ENCODE assay signal across 10 cellular contexts in the genomic region with DNA sequence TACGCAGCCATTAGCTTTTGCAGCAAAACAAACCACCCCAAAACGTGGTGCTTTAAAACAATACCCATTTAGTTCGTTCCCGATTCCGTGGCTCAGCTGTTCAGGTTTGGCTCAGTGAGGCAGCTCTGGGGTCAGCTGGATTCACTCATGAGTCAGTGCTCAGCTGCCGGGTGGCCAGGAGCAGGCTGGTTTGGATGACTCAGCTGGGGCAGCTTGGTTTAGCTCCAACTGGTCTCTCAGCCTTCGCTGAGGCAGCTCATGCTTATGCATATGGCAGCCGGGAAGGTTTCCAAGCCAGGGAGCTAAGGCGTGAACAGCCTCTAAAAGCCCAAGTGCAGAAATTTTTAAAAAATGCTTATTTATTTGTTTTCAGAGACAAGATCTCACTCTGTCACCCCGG. TPM values are rescaled to one million over a fixed set of nuclear protein-coding genes. Genes with fewer than 3 reads are reported as not detected.
A peak's percentile ranks its signal among the peaks of the same experiment; 100 is the strongest.
DNase-seq lines count a peak whose midpoint lies in the region; ATAC-seq, FAIRE-seq and TF ChIP-seq lines count a peak whose summit lies in the region.
"Had no signal": no experiment of that assay in that cellular context is flagged by ENCODE, and none has a peak within 500 bp of the region (broad histone marks: within the 10 kb centered on the region; RNA-seq: fewer than 3 reads in every experiment).

No MANE protein-coding gene starts in this region.

- H3K27ac ChIP-seq in keratinocyte (ENCODE audit: control insufficient read depth, insufficient read depth, low read length) (no peak overlapping the region), suprapubic skin (no peak overlapping the region)

- H3K36me3 Mint-ChIP-seq in HFFc6 (ENCODE audit: low read depth), result no peaks in the 10 kb centered on the region
- no peaks in the 10 kb centered on the region for H3K36me3 Mint-ChIP-seq in naive thymus-derived CD8-positive, alpha-beta T cell

- TF ChIP-seq EP300 in suprapubic skin (IDR thresholded peaks at IDR 0.05), result no peak

- no peaks in the 10 kb centered on the region for H3K9me3 ChIP-seq in keratinocyte (ENCODE audit: control insufficient read depth, low read depth, low read length)
- H3K9me3 ChIP-seq in suprapubic skin, result no peaks in the 10 kb centered on the region

- FAIRE-seq in keratinocyte (lab: Jason Lieb, UNC), result peak; percentile 52
- FAIRE-seq: colon, GM18507 had no signal

- H2AFZ ChIP-seq in keratinocyte (ENCODE audit: control insufficient read depth, low read length), result no peak overlapping the region

- no peak for TF ChIP-seq POLR2A in suprapubic skin (IDR thresholded peaks at IDR 0.05)

- POLR2A ChIA-PET in naive thymus-derived CD8-positive, alpha-beta T cell (lab: Charles Lee), result no interaction called here

- peak overlapping the region; percentile 85 for H3K4me3 Mint-ChIP-seq in HFFc6
- H3K4me3 Mint-ChIP-seq in naive thymus-derived CD8-positive, alpha-beta T cell, result no peak overlapping the region

- DNase-seq in HFFc6, result peak; percentile 99
- DNase-seq in cerebellar cortex (ENCODE audit: low spot score), result peak; percentile 16
- DNase-seq in keratinocyte (ENCODE audit: low read depth, low spot score), result peak; percentile 42
- DNase-seq in suprapubic skin (ENCODE audit: low spot score in 2 of 2), result peak; percentile 87 to 89
- DNase-seq in naive thymus-derived CD8-positive, alpha-beta T cell, result no peak
- DNase-seq in activated T-cell treated with anti-CD3 and anti-CD28 coated beads, Interleukin-2, amount 50 U/mL, for 1 hour, result no peak
- no peak for DNase-seq in stimulated activated naive CD4-positive, alpha-beta T cell treated with Interleukin-2 at 50 U/mL for 16 hours (lab: John Stamatoyannopoulos, UW)
- no peak for DNase-seq in HUDEP-2 (lab: John Stamatoyannopoulos, UW; ENCODE audit: unreplicated experiment in 76 of 76)

- TF ChIP-seq CTCF in HFFc6 (IDR thresholded peaks at IDR 0.05) (no peak), keratinocyte (optimal IDR thresholded peaks at IDR 0.05 in 1 of 3, IDR thresholded peaks at IDR 0.05 in 1 of 3, conservative IDR thresholded peaks at IDR 0.05 in 1 of 3; ENCODE audit: extremely low read depth in 1 of 3, insufficient read depth in 2 of 3, low read length in 3 of 3) (no peak), suprapubic skin (IDR thresholded peaks at IDR 0.05) (no peak)

- H3K4me1 ChIP-seq in keratinocyte (ENCODE audit: control insufficient read depth, extremely low read depth, insufficient read depth, low read length) (peaks cover 6% of the 10 kb centered on the region), suprapubic skin (peaks cover 10% of the 10 kb centered on the region)

- H3K79me2 ChIP-seq in keratinocyte (ENCODE audit: control insufficient read depth, insufficient read depth, low read length), result no peaks in the 10 kb centered on the region

- peaks cover 28% of the 10 kb centered on the region for H3K4me1 Mint-ChIP-seq in HFFc6 (ENCODE audit: low read depth)
- H3K4me1 Mint-ChIP-seq in naive thymus-derived CD8-positive, alpha-beta T cell, result peaks cover 0 to 3% (median 0%) of the 10 kb centered on the region in 4 donors

- H3K4me2 ChIP-seq in keratinocyte (ENCODE audit: control insufficient read depth, extremely low read depth, insufficient read depth, low read depth, low read length), result no peak overlapping the region

- H3K36me3 ChIP-seq in keratinocyte (ENCODE audit: control insufficient read depth in 2 of 2, extremely low read depth in 1 of 2, insufficient read depth in 2 of 2, low read length in 2 of 2) (no peaks in the 10 kb centered on the region), suprapubic skin (no peaks in the 10 kb centered on the region)

- no peaks in the 10 kb centered on the region for H3K9me3 Mint-ChIP-seq in HFFc6
- peaks cover 0 to 2% (median 0%) of the 10 kb centered on the region in 9 donors for H3K9me3 Mint-ChIP-seq in naive thymus-derived CD8-positive, alpha-beta T cell

- WGBS in suprapubic skin, result 48% methylated on average over 10 of the region's 10 CpGs

- ATAC-seq in naive thymus-derived CD8-positive, alpha-beta T cell, result no peak

- H3K27me3 ChIP-seq in keratinocyte (ENCODE audit: control insufficient read depth, extremely low read depth, insufficient read depth, low read length) (no peaks in the 10 kb centered on the region), suprapubic skin (no peaks in the 10 kb centered on the region)

- H3K9ac ChIP-seq in keratinocyte (ENCODE audit: control insufficient read depth, extremely low read depth, insufficient read depth, low read length), result no peak overlapping the region

- H3K27ac Mint-ChIP-seq in HFFc6, result peak overlapping the region; percentile 84
- H3K27ac Mint-ChIP-seq in naive thymus-derived CD8-positive, alpha-beta T cell, result no peak overlapping the region

- dilution Hi-C loops in keratinocyte (cut with MboI; ENCODE audit: extremely low pct_ligation_motif_present, low sequenced_read_pairs), result no loop called here

- no peak overlapping the region for H3K4me3 ChIP-seq in keratinocyte (ENCODE audit: control insufficient read depth in 2 of 3, extremely low read depth in 1 of 3, insufficient read depth in 2 of 3, low read depth in 1 of 3, low read length in 3 of 3)
- H3K4me3 ChIP-seq in suprapubic skin, result no peak overlapping the region

- no peaks in the 10 kb centered on the region for H3K9me1 ChIP-seq in keratinocyte (ENCODE audit: control insufficient read depth, extremely low read depth, insufficient read depth, low read length)

- no peaks in the 10 kb centered on the region for H3K27me3 Mint-ChIP-seq in HFFc6 (ENCODE audit: insufficient read depth)
- peaks cover 0 to 5% (median 0%) of the 10 kb centered on the region in 5 donors for H3K27me3 Mint-ChIP-seq in naive thymus-derived CD8-positive, alpha-beta T cell

- no peaks in the 10 kb centered on the region for H4K20me1 ChIP-seq in keratinocyte (ENCODE audit: control insufficient read depth, extremely low read depth, insufficient read depth, low read length)

RNA-seq across cellular contexts. Expression of gene CD99, which starts 13.3 kb away (rescaled TPM):
- total RNA-seq in HFFc6 (2021; fragmentation: NEBNext Ultra II Directional; extraction: Animal tissue kit (Norgen Biotek cat#: 25700)), result 100 to 1,000 TPM; 526 to 610 (median 584) TPM
- polyA plus RNA-seq in keratinocyte, result 33.8 to 165 TPM (median 74.4 TPM) in 3 replicates
- polyA plus RNA-seq in keratinocyte (2011; ENCODE audit: low read depth), result 38.5 TPM
- 68.5 and 123 TPM in 2 replicates for polyA plus RNA-seq in keratinocyte (2011; cell fraction: cytosol; rRNA removed)
- polyA plus RNA-seq in keratinocyte (2011; cell fraction: nucleus; rRNA removed), result 96.6 and 113 TPM in 2 replicates
- 71.6 and 247 TPM in 2 replicates for polyA plus RNA-seq in keratinocyte (2012; ENCODE audit: low replicate concordance)
- polyA minus RNA-seq in keratinocyte, result 31.3 to 57.0 TPM (median 41.1 TPM) in 3 replicates
- polyA minus RNA-seq in keratinocyte (2011; cell fraction: cytosol; rRNA and poly(A)+ RNA removed), result 60.2 TPM
- polyA minus RNA-seq in keratinocyte (2011; cell fraction: nucleus; rRNA and poly(A)+ RNA removed), result 26.3 and 33.7 TPM in 2 replicates
- 100 to 1,000 TPM; 162 to 192 (median 179) TPM for total RNA-seq in suprapubic skin
- 100 to 1,000 TPM; 123 to 124 TPM for total RNA-seq in naive thymus-derived CD8-positive, alpha-beta T cell
- polyA plus RNA-seq in naive thymus-derived CD8-positive, alpha-beta T cell, result 100 to 1,000 TPM; 120 to 218 (median 137) TPM

Comparison
In these comparisons a context has a peak if more than half of its experiments do, and no peak if none do; other contexts are left out.
1. DNase-seq: peak in HFFc6 (single experiment), cerebellar cortex (single experiment), keratinocyte (single experiment) and suprapubic skin (2 of 2); none in naive thymus-derived CD8-positive, alpha-beta T cell (0 of 10), activated T-cell treated with anti-CD3 and anti-CD28 coated beads, Interleukin-2, amount 50 U/mL, for 1 hour (single experiment), stimulated activated naive CD4-positive, alpha-beta T cell treated with Interleukin-2 at 50 U/mL for 16 hours (single experiment) and HUDEP-2 (0 of 76).